In genomic region chr4:158810487-158811215, GRCh38 we compare ENCODE assay signal across 8 cellular contexts. TPM values are rescaled to one million over a fixed set of nuclear protein-coding genes. Genes with fewer than 3 reads are reported as not detected.
A peak's percentile ranks its signal among the peaks of the same experiment; 100 is the strongest.
DNase-seq lines count a peak whose midpoint lies in the region; ATAC-seq and FAIRE-seq lines count a peak whose summit lies in the region.

No MANE protein-coding gene starts in this region.

- H3K27ac Mint-ChIP-seq in naive thymus-derived CD8-positive, alpha-beta T cell = peak overlapping the region; percentile 29 to 84 (median 64)

- peak in 1 of 2 donors; percentile 16 for ATAC-seq in naive thymus-derived CD8-positive, alpha-beta T cell
- ATAC-seq in HG03571 (IDR thresholded peaks at IDR 0.05; ENCODE audit: unreplicated experiment) = no peak

- H3K9me3 Mint-ChIP-seq in naive thymus-derived CD8-positive, alpha-beta T cell = no peaks in the 10 kb centered on the region

- H3K36me3 ChIP-seq in endocrine pancreas (ENCODE audit: control insufficient read depth, insufficient read depth, low read length) = no peaks in the 10 kb centered on the region

- no peaks in the 10 kb centered on the region for H3K27me3 ChIP-seq in endocrine pancreas (ENCODE audit: control insufficient read depth, insufficient read depth, low read length)

- H3K4me3 ChIP-seq in endocrine pancreas (ENCODE audit: control insufficient read depth, insufficient read depth, low read length) = peak overlapping the region; percentile 49

- peaks cover 19 to 52% (median 48%) of the 10 kb centered on the region in 4 donors for H3K4me1 Mint-ChIP-seq in naive thymus-derived CD8-positive, alpha-beta T cell

- H3K36me3 Mint-ChIP-seq in naive thymus-derived CD8-positive, alpha-beta T cell = no peaks in the 10 kb centered on the region

- peaks cover 0 to 7% (median 0%) of the 10 kb centered on the region in 5 donors for H3K27me3 Mint-ChIP-seq in naive thymus-derived CD8-positive, alpha-beta T cell

- H3K9ac ChIP-seq in endocrine pancreas (ENCODE audit: control insufficient read depth, insufficient read depth, low read length) = no peak overlapping the region

- H3K4me1 ChIP-seq in endocrine pancreas (ENCODE audit: control insufficient read depth, insufficient read depth, low read length) = peaks cover 33% of the 10 kb centered on the region

- H3K4me3 Mint-ChIP-seq in naive thymus-derived CD8-positive, alpha-beta T cell = peak overlapping the region; percentile 31 to 82 (median 76)

- POLR2A ChIA-PET in naive thymus-derived CD8-positive, alpha-beta T cell (lab: Charles Lee) = no interaction called here

- FAIRE-seq in RCC 7860 (lab: Jason Lieb, UNC) = peak; percentile 78

- DNase-seq in NCI-H82 (lab: John Stamatoyannopoulos, UW) (peak; percentile 47), NCI-H82 treated with DMSO at 0.1 percent for 48 hours (lab: John Stamatoyannopoulos, UW; ENCODE audit: unreplicated experiment) (no peak), RCC 7860 (ENCODE audit: low spot score) (peak; percentile 86), NCI-H1105 (lab: John Stamatoyannopoulos, UW) (no peak), foreskin melanocyte (no peak)
- DNase-seq in naive thymus-derived CD8-positive, alpha-beta T cell = no peak

- H3K9me3 ChIP-seq in endocrine pancreas (ENCODE audit: control insufficient read depth, low read length) = no peaks in the 10 kb centered on the region

RNA-seq across cellular contexts. Expression of gene FNIP2, which starts 41.8 kb away (rescaled TPM):
- 10 to 100 TPM in 1 of 2 experiments, 1 to 10 TPM in 1; 9.3 to 10.1 TPM for total RNA-seq in naive thymus-derived CD8-positive, alpha-beta T cell
- 1 to 10 TPM; 2.5 to 6.7 (median 4.6) TPM for polyA plus RNA-seq in naive thymus-derived CD8-positive, alpha-beta T cell

Comparison
In these comparisons a context has a peak if more than half of its experiments do, and no peak if none do; other contexts are left out.
1. DNase-seq: peak in NCI-H82 (single experiment) and RCC 7860 (single experiment); none in NCI-H82 treated with DMSO at 0.1 percent for 48 hours (single experiment), naive thymus-derived CD8-positive, alpha-beta T cell (0 of 10), NCI-H1105 (single experiment) and foreskin melanocyte (single experiment).